ENCODE assay signal across 14 cellular contexts in genomic region chr14:96136361-96136760, GRCh38.
A peak's percentile ranks its signal among the peaks of the same experiment; 100 is the strongest.
DNase-seq lines count a peak whose midpoint lies in the region; FAIRE-seq and TF ChIP-seq lines count a peak whose summit lies in the region.
"Had no signal": no experiment of that assay in that cellular context is flagged by ENCODE, and none has a peak within 500 bp of the region (broad histone marks: within the 10 kb centered on the region; RNA-seq: fewer than 3 reads in every experiment).

No MANE protein-coding gene starts in this region.

- H3K36me3 ChIP-seq in PC-9 (ENCODE audit: low read depth) (no peaks in the 10 kb centered on the region), stomach (no peaks in the 10 kb centered on the region), transverse colon (no peaks in the 10 kb centered on the region)
- H3K36me3 ChIP-seq: gastrocnemius medialis, upper lobe of left lung had no signal

- no peak for TF ChIP-seq POLR2A in stomach (IDR thresholded peaks at IDR 0.05)
- TF ChIP-seq POLR2A in transverse colon (IDR thresholded peaks at IDR 0.05): no peak

- no peaks in the 10 kb centered on the region for H4K20me1 ChIP-seq in PC-9 (ENCODE audit: insufficient read depth)

- intact Hi-C loops in PC-9 (cut with micrococcal nuclease; ENCODE audit: unreplicated experiment) (no loop called here), stomach (cut with DNase I; ENCODE audit: low total_unique reads) (no loop called here), transverse colon (cut with DNase I; ENCODE audit: low total_unique reads) (no loop called here)

- no TSS peak for BruUV-seq in PC-9 (replicated peaks; lab: Mats Ljungman, UMichigan)

- TF ChIP-seq EP300 in stomach (IDR thresholded peaks at IDR 0.05) (no peak), transverse colon (IDR thresholded peaks at IDR 0.05; ENCODE audit: low read depth) (no peak)

- POLR2A ChIA-PET in PC-9 (lab: Charles Lee; ENCODE audit: unreplicated experiment): interaction anchor here (0.6 kb wide), 1 partner anchor 17 kb away, joined by 4 read pairs; no protein-coding TSS in a partner anchor

- WGBS in stomach, 5 donors: 19 to 37% (median 36%) methylated on average over 3 of the region's 3 CpGs
- 0 to 37% methylated on average over 1 to 3 of the region's 3 CpGs for WGBS in transverse colon (ENCODE audit: low coverage in 1 of 2), 2 donors

- H3F3A ChIP-seq in PC-9 (ENCODE audit: insufficient read depth, low read depth): peaks cover 21% of the 10 kb centered on the region

- CTCF ChIA-PET in PC-9 (lab: Charles Lee): interaction anchor here (0.6 kb wide), 2 partner anchors 38 to 126 kb away, joined by 8 to 15 read pairs; no protein-coding TSS in a partner anchor

- 0 out of 2 replicates have a peak overlapping the region, but pooled peaks have one; percentile 76 for H3K27ac ChIP-seq in PC-9
- peak overlapping the region in 3 of 5 donors; percentile 53 to 75 (median 66) for H3K27ac ChIP-seq in stomach
- peak overlapping the region in 1 of 4 donors; percentile 25 for H3K27ac ChIP-seq in transverse colon
- H3K27ac ChIP-seq: gastrocnemius medialis, upper lobe of left lung had no signal

- in situ Hi-C loops in transverse colon (cut with MboI; ENCODE audit: low pct_ligation_motif_present in 1 of 4, low pct_unique_long_range_greater_than_20kb in 1 of 4, low sequenced_read_pairs in 3 of 4): no loop called here

- H3K4me1 ChIP-seq in PC-9 (replicated peaks; ENCODE audit: insufficient read depth): peaks cover 24% of the 10 kb centered on the region
- peaks cover 0 to 27% (median 9%) of the 10 kb centered on the region in 4 donors for H3K4me1 ChIP-seq in stomach
- no peaks in the 10 kb centered on the region for H3K4me1 ChIP-seq in transverse colon
- H3K4me1 ChIP-seq: gastrocnemius medialis had no signal

- FAIRE-seq in endometrium (lab: Jason Lieb, UNC): peak; percentile 85
- FAIRE-seq: small intestine had no signal

- H3K27me3 ChIP-seq in PC-9 (ENCODE audit: insufficient read depth, low read depth): no peaks in the 10 kb centered on the region
- H3K27me3 ChIP-seq in stomach: no peaks in the 10 kb centered on the region
- no peaks in the 10 kb centered on the region for H3K27me3 ChIP-seq in transverse colon
- H3K27me3 ChIP-seq: gastrocnemius medialis, upper lobe of left lung had no signal

- H2AFZ ChIP-seq in PC-9: no peak overlapping the region

- H3K9me3 ChIP-seq in PC-9 (ENCODE audit: insufficient read depth, low read depth) (no peaks in the 10 kb centered on the region), stomach (peaks cover 0 to 18% (median 11%) of the 10 kb centered on the region in 4 donors), transverse colon (no peaks in the 10 kb centered on the region)
- H3K9me3 ChIP-seq: gastrocnemius medialis had no signal

- H3K9me2 ChIP-seq in PC-9 (ENCODE audit: insufficient read depth): no peaks in the 10 kb centered on the region

- TF ChIP-seq CTCF in PC-9 (conservative IDR thresholded peaks at IDR 0.05) (no peak), stomach (IDR thresholded peaks at IDR 0.05) (no peak), GM10266 (IDR thresholded peaks at IDR 0.05; ENCODE audit: control insufficient read depth, insufficient read depth, low read depth, missing control alignments) (no peak), transverse colon (IDR thresholded peaks at IDR 0.05) (no peak)

- DNase-seq in NCI-H2029 (lab: John Stamatoyannopoulos, UW) (peak; percentile 37), NCI-H2029 treated with DMSO at 0.1 percent for 48 hours (lab: John Stamatoyannopoulos, UW) (no peak), PC-9 (peak; percentile 31 to 81), stomach (no peak), NCI-H526 (lab: John Stamatoyannopoulos, UW) (no peak), GM10266 (ENCODE audit: extremely low spot score) (no peak), transverse colon (no peak)
- DNase-seq: activated T-cell treated with anti-CD3 and anti-CD28 coated beads, Interleukin-2, amount 50 U/mL, for 4 hours; caudate nucleus; gastrocnemius medialis; NCI-H510A; small intestine; upper lobe of left lung had no signal

- H3K4me2 ChIP-seq in PC-9: 0 out of 2 replicates have a peak overlapping the region, but pooled peaks have one; percentile 16

- H3K79me2 ChIP-seq in PC-9 (ENCODE audit: low read depth): no peaks in the 10 kb centered on the region

- no peak overlapping the region for H3K4me3 ChIP-seq in PC-9
- no peak overlapping the region for H3K4me3 ChIP-seq in stomach
- H3K4me3 ChIP-seq in transverse colon: no peak overlapping the region
- H3K4me3 ChIP-seq: gastrocnemius medialis, upper lobe of left lung had no signal

Comparison
In these comparisons a context has a peak if more than half of its experiments do, and no peak if none do; other contexts are left out.
1. DNase-seq: peak in NCI-H2029 (single experiment) and PC-9 (2 of 2); none in NCI-H2029 treated with DMSO at 0.1 percent for 48 hours (single experiment), stomach (single experiment), NCI-H526 (0 of 2), GM10266 (single experiment) and transverse colon (single experiment).